ENCODE assay signal across 1 cellular context in genomic region chr3:8658326-8659212, GRCh38.
TF ChIP-seq lines count a peak whose summit lies in the region.

No MANE protein-coding gene starts in this region.

TF ChIP-seq in HepG2, 621 proteins besides CTCF, POLR2A, EP300 and RAD21 (continued from another document and continues in another):
- TF ChIP-seq ZBTB4 (CRISPR knock-in tag; IDR thresholded peaks at IDR 0.05; ENCODE audit: borderline replicate concordance) (no peak; the same call in 1 of the 2 replicates), EEA1 (CRISPR knock-in tag; IDR thresholded peaks at IDR 0.05; ENCODE audit: borderline replicate concordance) (no peak), ZNF841 (CRISPR knock-in tag; IDR thresholded peaks at IDR 0.05; ENCODE audit: borderline replicate concordance) (no peak), ZFP91 (CRISPR knock-in tag; IDR thresholded peaks at IDR 0.05; ENCODE audit: borderline replicate concordance) (peak; percentile 37; the same call in 1 of the 2 replicates), RBM22 (optimal IDR thresholded peaks at IDR 0.05; ENCODE audit: low read length) (no peak), ZNF468 (CRISPR knock-in tag; IDR thresholded peaks at IDR 0.05) (no peak), ZBTB49 (CRISPR knock-in tag; IDR thresholded peaks at IDR 0.05; ENCODE audit: borderline replicate concordance) (no peak), HIC2 (CRISPR knock-in tag; IDR thresholded peaks at IDR 0.05; ENCODE audit: low read depth) (peak; percentile 68; the same call in 1 of the 2 replicates), E2F5 (CRISPR knock-in tag; conservative IDR thresholded peaks at IDR 0.05) (no peak), MAFG (CRISPR knock-in tag; IDR thresholded peaks at IDR 0.05) (no peak), ZNF775 (CRISPR knock-in tag; IDR thresholded peaks at IDR 0.05; ENCODE audit: borderline replicate concordance) (no peak), ZFP41 (CRISPR knock-in tag; IDR thresholded peaks at IDR 0.05; ENCODE audit: borderline replicate concordance) (no peak), ZNF567 (CRISPR knock-in tag; IDR thresholded peaks at IDR 0.05; ENCODE audit: borderline replicate concordance) (no peak), PAWR (CRISPR knock-in tag; IDR thresholded peaks at IDR 0.05; ENCODE audit: borderline replicate concordance) (no peak), ZSCAN29 (CRISPR knock-in tag; conservative IDR thresholded peaks at IDR 0.05) (no peak), ZNF280D (CRISPR knock-in tag; IDR thresholded peaks at IDR 0.05) (no peak), ZFP1 (CRISPR knock-in tag; IDR thresholded peaks at IDR 0.05) (no peak), SNAPC5 (CRISPR knock-in tag; IDR thresholded peaks at IDR 0.05; ENCODE audit: borderline replicate concordance) (no peak), SRSF1 (optimal IDR thresholded peaks at IDR 0.05; ENCODE audit: low read depth, low read length) (no peak), FOXA1 (IDR thresholded peaks at IDR 0.05) (no peak), FOXA1 (CRISPR knock-in tag; IDR thresholded peaks at IDR 0.05) (peak; percentile 63), ZSCAN12 (CRISPR knock-in tag; IDR thresholded peaks at IDR 0.05) (no peak), ISL2 (CRISPR knock-in tag; IDR thresholded peaks at IDR 0.05) (peak; percentile 34; the same call in 1 of the 2 replicates), ZNF335 (CRISPR knock-in tag; IDR thresholded peaks at IDR 0.05) (no peak), ZSCAN21 (CRISPR knock-in tag; IDR thresholded peaks at IDR 0.05; ENCODE audit: borderline replicate concordance) (no peak), MYPOP (CRISPR knock-in tag; IDR thresholded peaks at IDR 0.05) (0 out of 2 replicates have a peak, but pooled peaks have one; percentile 28), GABPB1 (CRISPR knock-in tag; IDR thresholded peaks at IDR 0.05) (no peak), ZNF746 (CRISPR knock-in tag; IDR thresholded peaks at IDR 0.05) (no peak), TEAD2 (CRISPR knock-in tag; IDR thresholded peaks at IDR 0.05) (no peak), ASH2L (IDR thresholded peaks at IDR 0.05; ENCODE audit: insufficient read length, low read depth, low read length) (peak; percentile 25), SMYD3 (CRISPR knock-in tag; IDR thresholded peaks at IDR 0.05) (no peak), CBX5 (CRISPR knock-in tag; IDR thresholded peaks at IDR 0.05; ENCODE audit: borderline replicate concordance) (no peak; the same call in 1 of the 2 replicates), U2AF2 (IDR thresholded peaks at IDR 0.05; ENCODE audit: low read depth, low read length) (no peak), ZNF687 (CRISPR knock-in tag; IDR thresholded peaks at IDR 0.05) (peak; percentile 76), POLR2AphosphoS2 (IDR thresholded peaks at IDR 0.05; ENCODE audit: low read depth, low read length) (no peak), ZNF879 (CRISPR knock-in tag; IDR thresholded peaks at IDR 0.05) (no peak), REXO4 (CRISPR knock-in tag; IDR thresholded peaks at IDR 0.05; ENCODE audit: borderline replicate concordance) (no peak), ELF3 (CRISPR knock-in tag; IDR thresholded peaks at IDR 0.05) (peak; percentile 21; the same call in 1 of the 2 replicates), ZNF274 (CRISPR knock-in tag; IDR thresholded peaks at IDR 0.05) (no peak), GRHL1 (CRISPR knock-in tag; conservative IDR thresholded peaks at IDR 0.05) (no peak), JUND (CRISPR knock-in tag; IDR thresholded peaks at IDR 0.05) (no peak)
